Comparison of ENCODE assay signal across 24 cellular contexts in genomic region chr1:203088441-203088840, GRCh38. TPM values are rescaled to one million over a fixed set of nuclear protein-coding genes. Genes with fewer than 3 reads are reported as not detected.
DNase-seq lines count a peak whose midpoint lies in the region; TF ChIP-seq lines count a peak whose summit lies in the region.
"Had no signal": no experiment of that assay in that cellular context is flagged by ENCODE, and none has a peak within 500 bp of the region (broad histone marks: within the 10 kb centered on the region; RNA-seq: fewer than 3 reads in every experiment).

No MANE protein-coding gene starts in this region.

- no peak overlapping the region for H3K9ac ChIP-seq in mesendoderm (ENCODE audit: low read length)
- H3K9ac ChIP-seq: BLaER1 had no signal

- H3K4me1 ChIP-seq in mesendoderm (ENCODE audit: control insufficient read depth, low read depth, low read length) (peaks cover 10% of the 10 kb centered on the region), spleen (peaks cover 0 to 3% (median 0%) of the 10 kb centered on the region in 6 donors)
- H3K4me1 ChIP-seq: BLaER1, Caco-2, SJSA1 had no signal

- H3K27me3 ChIP-seq in mesendoderm (ENCODE audit: insufficient read depth, low read length, poor library complexity) = no peaks in the 10 kb centered on the region
- peaks cover 0 to 26% (median 0%) of the 10 kb centered on the region in 7 donors for H3K27me3 ChIP-seq in spleen (replicated peaks in 1 of 7)
- H3K27me3 ChIP-seq: BLaER1 had no signal

- H3K27ac Mint-ChIP-seq in activated CD4-positive, alpha-beta T cell treated with anti-CD3 and anti-CD28 coated beads, Interleukin-2, amount 10 ng/mL, durations not matched to agents 7 days and 5 days = no peak overlapping the region
- no peak overlapping the region for H3K27ac Mint-ChIP-seq in osteocyte (ENCODE audit: unreplicated experiment)
- H3K27ac Mint-ChIP-seq: CD4-positive, alpha-beta T cell; IgD-negative memory B cell had no signal

- H3K9me3 ChIP-seq in spleen = no peaks in the 10 kb centered on the region
- H3K9me3 ChIP-seq: Caco-2, SJSA1 had no signal

- TF ChIP-seq POLR2A in spleen (IDR thresholded peaks at IDR 0.05) = no peak

- peak overlapping the region; percentile 69 for H3K56ac ChIP-seq in mesendoderm (ENCODE audit: low read length)

- peak; percentile 3 for DNase-seq in activated CD4-positive, alpha-beta T cell treated with anti-CD3 and anti-CD28 coated beads, Interleukin-2, amount 10 ng/mL, durations not matched to agents 7 days and 5 days
- DNase-seq in activated CD4-positive, alpha-beta T cell treated with anti-CD3 and anti-CD28 coated beads for 48 hours = no peak
- peak; percentile 19 for DNase-seq in ecto neural progenitor cell (ENCODE audit: low spot score)
- no peak for DNase-seq in mesendoderm
- peak; percentile 51 for DNase-seq in osteocyte (ENCODE audit: extremely low spot score, unreplicated experiment)
- no peak for DNase-seq in amygdala (lab: John Stamatoyannopoulos, UW)
- DNase-seq in spleen = no peak
- DNase-seq in LoVo (ENCODE audit: low spot score) = no peak
- DNase-seq: ACHN; Caco-2; CD4-positive, alpha-beta T cell; DND-41; Karpas-422; NCI-H1694; NCI-H2081 treated with DMSO at 0.1 percent for 48 hours; NCI-H446; NCI-H526; OCI-M1 had no signal

- no peak overlapping the region for H3K4me2 ChIP-seq in mesendoderm (ENCODE audit: low read length)
- H3K4me2 ChIP-seq: BLaER1 had no signal

- TF ChIP-seq CTCF in osteocyte (IDR thresholded peaks at IDR 0.05) (no peak), spleen (IDR thresholded peaks at IDR 0.05 in 8 of 11, conservative IDR thresholded peaks at IDR 0.05 in 3 of 11) (no peak)

- H4K5ac ChIP-seq in mesendoderm (ENCODE audit: low read length) = peak overlapping the region; percentile 71

- CTCF ChIA-PET in activated CD4-positive, alpha-beta T cell treated with anti-CD3 and anti-CD28 coated beads, Interleukin-2, amount 10 ng/mL, durations not matched to agents 7 days and 5 days (lab: Charles Lee) = interaction anchor here (0.9 kb wide), 1 partner anchor 16 kb away, joined by 3 read pairs; no protein-coding TSS in a partner anchor

- H4K8ac ChIP-seq in mesendoderm (ENCODE audit: low read depth, low read length) = no peak overlapping the region

- H3K27ac ChIP-seq in mesendoderm (ENCODE audit: low read depth, low read length) (no peak overlapping the region), spleen (no peak overlapping the region)
- H3K27ac ChIP-seq: 22Rv1, BLaER1, SJSA1 had no signal

- no peaks in the 10 kb centered on the region for H3K4me1 Mint-ChIP-seq in activated CD4-positive, alpha-beta T cell treated with anti-CD3 and anti-CD28 coated beads, Interleukin-2, amount 10 ng/mL, durations not matched to agents 7 days and 5 days
- H3K4me1 Mint-ChIP-seq in osteocyte (ENCODE audit: unreplicated experiment) = peaks cover 1% of the 10 kb centered on the region
- H3K4me1 Mint-ChIP-seq: IgD-negative memory B cell had no signal

- H3K79me1 ChIP-seq in mesendoderm (ENCODE audit: low read length) = no peaks in the 10 kb centered on the region

- no peaks in the 10 kb centered on the region for H3K36me3 ChIP-seq in mesendoderm (ENCODE audit: control insufficient read depth, insufficient read depth, low read length)
- H3K36me3 ChIP-seq in spleen = no peaks in the 10 kb centered on the region
- H3K36me3 ChIP-seq: BLaER1, SJSA1 had no signal

- H2BK120ac ChIP-seq in mesendoderm (ENCODE audit: low read depth, low read length) = peak overlapping the region; percentile 21

- no peak overlapping the region for H2BK15ac ChIP-seq in mesendoderm (replicated peaks; ENCODE audit: low read depth)

- H3K36me3 Mint-ChIP-seq in activated CD4-positive, alpha-beta T cell treated with anti-CD3 and anti-CD28 coated beads, Interleukin-2, amount 10 ng/mL, durations not matched to agents 7 days and 5 days (ENCODE audit: low read depth) = no peaks in the 10 kb centered on the region
- H3K36me3 Mint-ChIP-seq in osteocyte (ENCODE audit: unreplicated experiment) = no peaks in the 10 kb centered on the region

- WGBS in mesendoderm (ENCODE audit: extremely low coverage, insufficient coverage, low lambda C conversion rate) = no CpG with 5 or more reads among the region's 3 CpGs
- WGBS in spleen, 5 donors = 85 to 90% (median 89%) methylated on average over 3 of the region's 3 CpGs

- no peak overlapping the region for H3K4me3 ChIP-seq in mesendoderm (ENCODE audit: low read length)
- no peak overlapping the region for H3K4me3 ChIP-seq in spleen
- H3K4me3 ChIP-seq: BLaER1, SJSA1 had no signal

- H3K79me2 ChIP-seq in mesendoderm (ENCODE audit: control insufficient read depth, insufficient read depth, low read length) = no peaks in the 10 kb centered on the region

- H2BK5ac ChIP-seq in mesendoderm (ENCODE audit: low read length) = peak overlapping the region; percentile 77

- H3K9me3 Mint-ChIP-seq in activated CD4-positive, alpha-beta T cell treated with anti-CD3 and anti-CD28 coated beads, Interleukin-2, amount 10 ng/mL, durations not matched to agents 7 days and 5 days = no peaks in the 10 kb centered on the region
- H3K9me3 Mint-ChIP-seq in osteocyte (ENCODE audit: unreplicated experiment) = no peaks in the 10 kb centered on the region
- H3K9me3 Mint-ChIP-seq: CD4-positive, alpha-beta T cell; IgD-negative memory B cell had no signal

- H3K4me3 Mint-ChIP-seq in activated CD4-positive, alpha-beta T cell treated with anti-CD3 and anti-CD28 coated beads, Interleukin-2, amount 10 ng/mL, durations not matched to agents 7 days and 5 days = no peak overlapping the region
- no peak overlapping the region for H3K4me3 Mint-ChIP-seq in osteocyte (ENCODE audit: unreplicated experiment)
- H3K4me3 Mint-ChIP-seq: CD4-positive, alpha-beta T cell; IgD-negative memory B cell had no signal

- H3K23ac ChIP-seq in mesendoderm (ENCODE audit: low read length) = no peak overlapping the region

- no peak overlapping the region for H3K4ac ChIP-seq in mesendoderm (ENCODE audit: low read depth, low read length)

- H3K27me3 Mint-ChIP-seq in activated CD4-positive, alpha-beta T cell treated with anti-CD3 and anti-CD28 coated beads, Interleukin-2, amount 10 ng/mL, durations not matched to agents 7 days and 5 days = peaks cover 16% of the 10 kb centered on the region
- H3K27me3 Mint-ChIP-seq in osteocyte (ENCODE audit: unreplicated experiment) = peaks cover 42% of the 10 kb centered on the region

- POLR2A ChIA-PET in activated CD4-positive, alpha-beta T cell treated with anti-CD3 and anti-CD28 coated beads, Interleukin-2, amount 10 ng/mL, durations not matched to agents 7 days and 5 days (lab: Charles Lee) = no interaction called here

- H3K18ac ChIP-seq in mesendoderm (ENCODE audit: low read length) = no peak overlapping the region

- intact Hi-C loops in spleen (cut with DNase I; ENCODE audit: low total_unique reads) = no loop called here

- peak overlapping the region; percentile 96 for H2AK5ac ChIP-seq in mesendoderm (ENCODE audit: low read length)

RNA-seq across cellular contexts. Expression of gene MYOG, which starts 2.6 kb away (rescaled TPM):
- total RNA-seq in activated CD4-positive, alpha-beta T cell treated with anti-CD3 and anti-CD28 coated beads, Interleukin-2, amount 10 ng/mL, durations not matched to agents 7 days and 5 days = not detected
- 0.13 TPM for polyA plus RNA-seq in mesendoderm (2013, experiment 1 of 2)
- 0.08 TPM for polyA plus RNA-seq in mesendoderm (2013, experiment 2 of 2)
- total RNA-seq in osteocyte = not detected in 2 replicates
- not detected for total RNA-seq in spleen
- not detected for polyA plus RNA-seq in spleen
- total RNA-seq: Caco-2; CD4-positive, alpha-beta T cell; H4; MCF 10A; SJSA1 had no signal
- polyA plus RNA-seq: IgD-negative memory B cell had no signal

RNA-seq across cellular contexts. Expression of gene ADORA1, which starts 39.1 kb away (rescaled TPM):
- not detected for total RNA-seq in activated CD4-positive, alpha-beta T cell treated with anti-CD3 and anti-CD28 coated beads, Interleukin-2, amount 10 ng/mL, durations not matched to agents 7 days and 5 days
- 8.0 TPM for polyA plus RNA-seq in mesendoderm (2013, experiment 1 of 2)
- polyA plus RNA-seq in mesendoderm (2013, experiment 2 of 2) = 8.0 TPM
- total RNA-seq in osteocyte (0.21 and 0.26 TPM in 2 replicates), spleen (10 to 100 TPM in 3 of 7 donors, 1 to 10 TPM in 4; 3.7 to 13.5 (median 8.5) TPM)
- polyA plus RNA-seq in spleen = 1 to 10 TPM in 2 of 3 donors, under 1 TPM in 1; 0.37 to 3.2 (median 1.0) TPM
- total RNA-seq: CD4-positive, alpha-beta T cell; SJSA1 had no signal
- polyA plus RNA-seq: IgD-negative memory B cell had no signal

Comparison
In these comparisons a context has a peak if more than half of its experiments do, and no peak if none do; other contexts are left out.
1. DNase-seq: peak in activated CD4-positive, alpha-beta T cell treated with anti-CD3 and anti-CD28 coated beads, Interleukin-2, amount 10 ng/mL, durations not matched to agents 7 days and 5 days (single experiment), ecto neural progenitor cell (single experiment) and osteocyte (single experiment); none in activated CD4-positive, alpha-beta T cell treated with anti-CD3 and anti-CD28 coated beads for 48 hours (single experiment), mesendoderm (single experiment), amygdala (0 of 56), spleen (single experiment) and LoVo (single experiment).